ENCODE assay signal across 13 cellular contexts in the genomic region with DNA sequence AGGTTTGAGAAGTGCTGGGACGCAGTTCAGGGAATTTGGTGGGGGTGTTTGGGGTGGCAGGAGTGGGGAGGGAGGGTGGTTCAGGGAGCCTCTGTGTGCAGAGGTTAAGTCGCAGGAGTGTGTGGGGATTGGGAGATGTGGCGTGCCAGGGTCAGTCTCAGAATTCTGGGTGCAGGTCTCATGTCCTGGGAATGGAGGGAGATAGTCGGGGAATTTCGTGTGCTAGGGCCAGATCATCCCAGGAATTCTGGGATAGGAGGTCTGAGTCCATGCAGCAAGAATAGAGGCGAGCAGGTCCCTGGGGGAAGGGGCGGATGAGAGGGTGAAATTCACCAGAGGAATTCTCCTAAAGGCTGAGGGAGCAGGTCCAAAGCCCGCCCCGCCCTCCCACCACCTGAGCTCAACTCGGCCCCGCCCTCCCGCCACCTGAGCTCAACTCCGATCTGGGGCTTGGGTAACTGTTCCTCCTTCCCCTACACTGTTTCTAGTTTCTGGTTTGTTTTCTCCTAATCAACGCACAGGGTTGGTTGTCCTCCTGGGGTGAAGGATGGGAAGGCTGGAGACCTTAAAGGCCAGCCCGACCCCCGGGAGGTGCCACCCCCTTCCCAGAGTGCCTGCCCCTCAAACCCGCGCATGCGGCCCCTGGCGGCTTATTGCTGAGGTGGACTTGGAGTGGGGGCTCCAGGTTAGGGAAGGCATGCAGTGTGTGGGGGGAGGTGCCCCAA. TPM values are rescaled to one million over a fixed set of nuclear protein-coding genes. Genes with fewer than 3 reads are reported as not detected.
DNase-seq lines count a peak whose midpoint lies in the region; ATAC-seq, FAIRE-seq and TF ChIP-seq lines count a peak whose summit lies in the region.
"Had no signal": no experiment of that assay in that cellular context is flagged by ENCODE, and none has a peak within 500 bp of the region (broad histone marks: within the 10 kb centered on the region; RNA-seq: fewer than 3 reads in every experiment).

No MANE protein-coding gene starts in this region.

- H3K36me3 ChIP-seq in K562 (ENCODE audit: control insufficient read depth, insufficient read depth, low read length): 0 out of 3 replicates have a peak, but pooled peaks cover 5% of the 10 kb centered on the region
- H3K36me3 ChIP-seq in mucosa of descending colon (ENCODE audit: low read depth): no peaks in the 10 kb centered on the region
- H3K36me3 ChIP-seq: ovary had no signal

- no peak overlapping the region for H2AFZ ChIP-seq in K562 (ENCODE audit: low read depth, low read length)

- intact Hi-C loops in K562 (cut with micrococcal nuclease) (no loop called here), mucosa of descending colon (cut with DNase I, micrococcal nuclease) (no loop called here)

- TF ChIP-seq RAD21 in K562 (CRISPR knock-in tag; conservative IDR thresholded peaks at IDR 0.05 in 1 of 2, IDR thresholded peaks at IDR 0.05 in 1 of 2): no peak

- POLR2A ChIA-PET in K562 (lab: Yijun Ruan, JAX): no interaction called here

- no peak overlapping the region for H3K4me2 ChIP-seq in K562 (ENCODE audit: insufficient read depth, low read length)

- H4K20me1 ChIP-seq in K562 (replicated peaks; ENCODE audit: control insufficient read depth, insufficient read depth, low read length): peaks cover 3% of the 10 kb centered on the region; the same call in 1 of the 2 replicates

- no peaks in the 10 kb centered on the region for H3K79me2 ChIP-seq in K562 (ENCODE audit: control insufficient read depth, insufficient read depth, low read length)

- FAIRE-seq in K562 (lab: Jason Lieb, UNC): no peak

- peak; percentile 13 for DNase-seq in DMS79 (lab: John Stamatoyannopoulos, UW)
- DNase-seq in NCI-H1105 treated with DMSO at 0.1 percent for 48 hours (lab: John Stamatoyannopoulos, UW): peak; percentile 35
- no peak for DNase-seq in K562 (ENCODE audit: extremely low read depth in 1 of 4, low spot score in 3 of 4)
- DNase-seq in mucosa of descending colon: peak in 1 of 3 donors; percentile 39
- no peak for DNase-seq in cerebellar nuclear complex (lab: John Stamatoyannopoulos, UW)
- DNase-seq in activated effector memory CD4-positive, alpha-beta T cell treated with Interleukin-2 at 50 U/mL for 16 hours: no peak
- no peak for DNase-seq in NOMO-1 treated with dmso at 0.1 percent for 144 hours (lab: John Stamatoyannopoulos, UW; ENCODE audit: unreplicated experiment)
- DNase-seq: OCI-M1, ovary, T-helper 9 cell had no signal

- ATAC-seq in K562 (no peak), mucosa of descending colon (peak; percentile 8), GM19023 (IDR thresholded peaks at IDR 0.05; ENCODE audit: unreplicated experiment) (no peak)

- no peak for TF ChIP-seq POLR2A in K562 (conservative IDR thresholded peaks at IDR 0.05)

- no peak overlapping the region for H3K4me3 ChIP-seq in K562
- H3K4me3 ChIP-seq in mucosa of descending colon: no peak overlapping the region
- H3K4me3 ChIP-seq: ovary had no signal

- BruUV-seq in K562 (replicated peaks; lab: Mats Ljungman, UMichigan): no TSS peak

- no peak for TF ChIP-seq EP300 in K562 (IDR thresholded peaks at IDR 0.05; ENCODE audit: low read length)

- H3K27me3 ChIP-seq in K562 (ENCODE audit: control insufficient read depth in 2 of 2, insufficient read depth in 2 of 2, low read length in 2 of 2): peaks cover 15 to 21% of the 10 kb centered on the region in 2 experiments; a peak in 4 of 5 replicates
- H3K27me3 ChIP-seq: ovary had no signal

- TF ChIP-seq CTCF in K562 (IDR thresholded peaks at IDR 0.05 in 2 of 3, conservative IDR thresholded peaks at IDR 0.05 in 1 of 3; ENCODE audit: insufficient read depth in 2 of 3, low read depth in 1 of 3, low read length in 3 of 3): no peak
- no peak for TF ChIP-seq CTCF in mucosa of descending colon (IDR thresholded peaks at IDR 0.05)

- no peak overlapping the region for H3K9ac ChIP-seq in K562 (ENCODE audit: insufficient read depth in 1 of 2, low read depth in 2 of 2, low read length in 2 of 2)

- no peaks in the 10 kb centered on the region for H3K9me1 ChIP-seq in K562 (ENCODE audit: control insufficient read depth, insufficient read depth, low read length)

- H3K4me1 ChIP-seq in K562 (replicated peaks in 1 of 2; ENCODE audit: control insufficient read depth in 2 of 2, insufficient read depth in 2 of 2, low read length in 2 of 2): peaks cover 0 to 41% of the 10 kb centered on the region in 2 experiments
- no peaks in the 10 kb centered on the region for H3K4me1 ChIP-seq in mucosa of descending colon (ENCODE audit: low read depth)

- no peak overlapping the region for H3K27ac ChIP-seq in K562 (ENCODE audit: extremely low read depth, low read depth, low read length)
- H3K27ac ChIP-seq: C4-2B, ovary had no signal

- CTCF ChIA-PET in K562 (lab: Yijun Ruan, JAX; ENCODE audit: low intra/inter-chr PET ratio): no interaction called here

- H3K9me3 ChIP-seq in K562 (replicated peaks; ENCODE audit: control insufficient read depth, insufficient read depth, low read depth, low read length) (no peaks in the 10 kb centered on the region), mucosa of descending colon (no peaks in the 10 kb centered on the region)
- H3K9me3 ChIP-seq: ovary had no signal

- in situ Hi-C loops in K562 (cut with MboI): no loop called here

- WGBS in K562 (ENCODE audit: insufficient coverage, low coverage, missing lambda C conversion rate): 10% methylated on average over 10 of the region's 20 CpGs

TF ChIP-seq in K562, 482 proteins besides CTCF, POLR2A, EP300 and RAD21:
- TF ChIP-seq, protein P1, sequence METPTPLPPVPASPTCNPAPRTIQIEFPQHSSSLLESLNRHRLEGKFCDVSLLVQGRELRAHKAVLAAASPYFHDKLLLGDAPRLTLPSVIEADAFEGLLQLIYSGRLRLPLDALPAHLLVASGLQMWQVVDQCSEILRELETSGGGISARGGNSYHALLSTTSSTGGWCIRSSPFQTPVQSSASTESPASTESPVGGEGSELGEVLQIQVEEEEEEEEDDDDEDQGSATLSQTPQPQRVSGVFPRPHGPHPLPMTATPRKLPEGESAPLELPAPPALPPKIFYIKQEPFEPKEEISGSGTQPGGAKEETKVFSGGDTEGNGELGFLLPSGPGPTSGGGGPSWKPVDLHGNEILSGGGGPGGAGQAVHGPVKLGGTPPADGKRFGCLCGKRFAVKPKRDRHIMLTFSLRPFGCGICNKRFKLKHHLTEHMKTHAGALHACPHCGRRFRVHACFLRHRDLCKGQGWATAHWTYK (CRISPR knock-in tag; IDR thresholded peaks at IDR 0.05): no peak
- TF ChIP-seq ARID1B (IDR thresholded peaks at IDR 0.05) (no peak), SRF (CRISPR knock-in tag; IDR thresholded peaks at IDR 0.05) (no peak), NRF1 (conservative IDR thresholded peaks at IDR 0.05 in 1 of 2, IDR thresholded peaks at IDR 0.05 in 1 of 2) (peak; percentile 45 to 50)

RNA-seq across cellular contexts. Expression of gene KCNC3, which starts 15.2 kb away (rescaled TPM):
- 19.8 and 38.5 TPM in 2 replicates for total RNA-seq in K562 (2011; cell fraction: chromatin; rRNA removed; ENCODE audit: low replicate concordance)
- 17.0 and 18.4 TPM in 2 replicates for total RNA-seq in K562 (2011; cell fraction: nucleolus; rRNA removed)
- 18.8 and 48.6 TPM in 2 replicates for total RNA-seq in K562 (2011; cell fraction: nucleoplasm; rRNA removed)
- total RNA-seq in K562 (2014; rRNA removed) (1.8 and 4.0 TPM in 2 replicates), K562 (2014; rRNA removed; fragmentation: Illumina TruSeq; extraction: Trizol) (1.4 and 1.7 TPM in 2 replicates), K562 (2015; rRNA removed; fragmentation: Illumina TruSeq; extraction: Trizol) (2.1 and 3.0 TPM in 2 replicates), K562 (2021) (20.2 and 26.2 TPM in 2 replicates), mucosa of descending colon (1 to 10 TPM in 2 of 3 donors, under 1 TPM in 1; 0.49 to 1.5 (median 1.1) TPM)
- polyA plus RNA-seq in K562 (2011; rRNA removed) (2.0 and 3.7 TPM in 2 replicates), K562 (2014; fragmentation: Illumina TruSeq; extraction: Trizol) (14.9 and 16.4 TPM in 2 replicates), K562 (2014; fragmentation: Nextera tagmentation; extraction: Ambion mirVana) (under 1 TPM; 0.03 to 0.06 TPM), K562 (2014; rRNA removed) (13.2 and 14.2 TPM in 2 replicates)
- 2.0 and 2.7 TPM in 2 replicates for polyA plus RNA-seq in K562 (2011; cell fraction: cytosol; rRNA removed)
- 12.7 and 28.1 TPM in 2 replicates for polyA plus RNA-seq in K562 (2011; cell fraction: nucleus; rRNA removed)
- polyA plus RNA-seq in K562 (2012): 10.3 and 13.2 TPM in 2 replicates
- polyA minus RNA-seq in K562 (2011; rRNA and poly(A)+ RNA removed): 1.2 and 2.0 TPM in 2 replicates
- polyA minus RNA-seq in K562 (2011; cell fraction: cytosol; rRNA and poly(A)+ RNA removed): 8.9 and 10.9 TPM in 2 replicates
- polyA minus RNA-seq in K562 (2011; cell fraction: nucleus; rRNA and poly(A)+ RNA removed): 7.8 and 7.9 TPM in 2 replicates
- total RNA-seq: M059J had no signal

RNA-seq across cellular contexts. Expression of gene NAPSA, which starts 51.5 kb away (rescaled TPM):
- 3.9 and 8.3 TPM in 2 replicates for total RNA-seq in K562 (2011; cell fraction: chromatin; rRNA removed; ENCODE audit: low replicate concordance)
- total RNA-seq in K562 (2011; cell fraction: nucleolus; rRNA removed): 5.0 and 5.5 TPM in 2 replicates
- 3.6 and 5.6 TPM in 2 replicates for total RNA-seq in K562 (2011; cell fraction: nucleoplasm; rRNA removed)
- 0.41 and 0.78 TPM in 2 replicates for total RNA-seq in K562 (2014; rRNA removed)
- total RNA-seq in K562 (2014; rRNA removed; fragmentation: Illumina TruSeq; extraction: Trizol): 0.45 and 0.65 TPM in 2 replicates
- 0.45 and 0.76 TPM in 2 replicates for total RNA-seq in K562 (2015; rRNA removed; fragmentation: Illumina TruSeq; extraction: Trizol)
- total RNA-seq in K562 (2021): 1.9 and 2.3 TPM in 2 replicates
- 1.2 and 1.9 TPM in 2 replicates for polyA plus RNA-seq in K562 (2011; rRNA removed)
- polyA plus RNA-seq in K562 (2011; cell fraction: cytosol; rRNA removed): 1.4 and 1.9 TPM in 2 replicates
- 11.3 and 12.5 TPM in 2 replicates for polyA plus RNA-seq in K562 (2011; cell fraction: nucleus; rRNA removed)
- polyA plus RNA-seq in K562 (2012): 2.0 and 3.0 TPM in 2 replicates
- 0.89 and 1.1 TPM in 2 replicates for polyA plus RNA-seq in K562 (2014; fragmentation: Illumina TruSeq; extraction: Trizol)
- polyA plus RNA-seq in K562 (2014; fragmentation: Nextera tagmentation; extraction: Ambion mirVana): under 1 TPM; 0.25 to 0.49 TPM
- polyA plus RNA-seq in K562 (2014; rRNA removed): 0.69 and 1.6 TPM in 2 replicates
- 0.42 and 0.57 TPM in 2 replicates for polyA minus RNA-seq in K562 (2011; rRNA and poly(A)+ RNA removed)
- polyA minus RNA-seq in K562 (2011; cell fraction: cytosol; rRNA and poly(A)+ RNA removed): 1.5 TPM in 1 of 2 replicates, not detected in the other
- 2.0 and 2.2 TPM in 2 replicates for polyA minus RNA-seq in K562 (2011; cell fraction: nucleus; rRNA and poly(A)+ RNA removed)
- total RNA-seq in mucosa of descending colon: 1 to 10 TPM; 1.8 to 3.2 (median 2.0) TPM

Comparison
In these comparisons a context has a peak if more than half of its experiments do, and no peak if none do; other contexts are left out.
1. DNase-seq: peak in DMS79 (single experiment) and NCI-H1105 treated with DMSO at 0.1 percent for 48 hours (single experiment); none in K562 (0 of 4), cerebellar nuclear complex (0 of 2), activated effector memory CD4-positive, alpha-beta T cell treated with Interleukin-2 at 50 U/mL for 16 hours (single experiment) and NOMO-1 treated with dmso at 0.1 percent for 144 hours (single experiment).